Comparison of ENCODE assay signal across 9 cellular contexts in genomic region chr16:68782198-68783174, GRCh38. TPM values are rescaled to one million over a fixed set of nuclear protein-coding genes. Genes with fewer than 3 reads are reported as not detected.
DNase-seq lines count a peak whose midpoint lies in the region; ATAC-seq, FAIRE-seq and TF ChIP-seq lines count a peak whose summit lies in the region.
"Had no signal": no experiment of that assay in that cellular context is flagged by ENCODE, and none has a peak within 500 bp of the region (broad histone marks: within the 10 kb centered on the region; RNA-seq: fewer than 3 reads in every experiment).

No MANE protein-coding gene starts in this region.

- TF ChIP-seq RAD21 in K562 (CRISPR knock-in tag; conservative IDR thresholded peaks at IDR 0.05 in 1 of 2, IDR thresholded peaks at IDR 0.05 in 1 of 2) = no peak

- POLR2A ChIA-PET in K562 (lab: Yijun Ruan, JAX) = interaction anchor here (0.7 kb wide), 1 partner anchor 28 kb away, joined by 3 read pairs; no protein-coding TSS in a partner anchor

- BruUV-seq in K562 (replicated peaks; lab: Mats Ljungman, UMichigan) = no TSS peak

- whole genome bisulfite sequencing in K562 (ENCODE audit: insufficient coverage, low coverage, missing lambda C conversion rate) = 42% methylated on average over 16 of the region's 16 CpGs

- H3K4me3 ChIP-seq in K562 = no peak overlapping the region
- H3K4me3 ChIP-seq: Peyer's patch had no signal

- DNase-seq in stimulated activated CD4-positive, alpha-beta T cell treated with anti-CD3 and anti-CD28 coated beads, Interleukin-15, amount 100 ng/mL, for 24 hours = peak; percentile 9
- no peak for DNase-seq in stimulated activated CD4-positive, alpha-beta T cell treated with anti-CD3 and anti-CD28 coated beads, Interleukin-12 subunit alpha, Interleukin-12 subunit beta, amount 100 ng/mL, for 4 hours
- DNase-seq in K562 (ENCODE audit: extremely low read depth in 1 of 4, low spot score in 3 of 4) (no peak), AML-193 (lab: John Stamatoyannopoulos, UW) (no peak), 8988T (no peak)
- no peak for DNase-seq in activated CD8-positive, alpha-beta memory T cell treated with anti-CD3 and anti-CD28 coated beads, Interleukin-2, amount 50 U/mL, for 4 hours
- no peak for DNase-seq in effector CD8-positive, alpha-beta T cell (lab: John Stamatoyannopoulos, UW)

- no peaks in the 10 kb centered on the region for H3K79me2 ChIP-seq in K562 (ENCODE audit: control insufficient read depth, insufficient read depth, low read length)

- TF ChIP-seq POLR2A in K562 (conservative IDR thresholded peaks at IDR 0.05) = no peak

- no peak overlapping the region for H2AFZ ChIP-seq in K562 (ENCODE audit: low read depth, low read length)

- intact Hi-C loops in K562 (cut with micrococcal nuclease) = no loop called here

- no peak overlapping the region for H3K4me2 ChIP-seq in K562 (ENCODE audit: insufficient read depth, low read length)

- FAIRE-seq in K562 (lab: Jason Lieb, UNC) = no peak

- no peak overlapping the region for H3K27ac ChIP-seq in K562 (ENCODE audit: extremely low read depth, low read depth, low read length)
- H3K27ac ChIP-seq: Peyer's patch had no signal

- no peaks in the 10 kb centered on the region for H3K9me1 ChIP-seq in K562 (ENCODE audit: control insufficient read depth, insufficient read depth, low read length)

- ATAC-seq in HG03565 (IDR thresholded peaks at IDR 0.05; ENCODE audit: unreplicated experiment) (peak; percentile 70), K562 (no peak)

- peaks cover 0 to 5% of the 10 kb centered on the region in 2 experiments; a peak in 1 of 5 replicates for H3K27me3 ChIP-seq in K562 (ENCODE audit: control insufficient read depth in 2 of 2, insufficient read depth in 2 of 2, low read length in 2 of 2)
- H3K27me3 ChIP-seq: Peyer's patch had no signal

- CTCF ChIA-PET in K562 (lab: Yijun Ruan, JAX; ENCODE audit: low intra/inter-chr PET ratio) = no interaction called here

- in situ Hi-C loops in K562 (cut with MboI) = no loop called here

- H4K20me1 ChIP-seq in K562 (replicated peaks; ENCODE audit: control insufficient read depth, insufficient read depth, low read length) = no peaks in the 10 kb centered on the region

- TF ChIP-seq CTCF in K562 (IDR thresholded peaks at IDR 0.05 in 2 of 3, conservative IDR thresholded peaks at IDR 0.05 in 1 of 3; ENCODE audit: insufficient read depth in 2 of 3, low read depth in 1 of 3, low read length in 3 of 3) = no peak

- H3K36me3 ChIP-seq in K562 (ENCODE audit: control insufficient read depth, insufficient read depth, low read length) = no peaks in the 10 kb centered on the region

- peaks cover 2 to 3% of the 10 kb centered on the region in 2 experiments; a peak in 2 of 5 replicates for H3K4me1 ChIP-seq in K562 (replicated peaks in 1 of 2; ENCODE audit: control insufficient read depth in 2 of 2, insufficient read depth in 2 of 2, low read length in 2 of 2)

- H3K9me3 ChIP-seq in K562 (replicated peaks; ENCODE audit: control insufficient read depth, insufficient read depth, low read depth, low read length) = no peaks in the 10 kb centered on the region
- H3K9me3 ChIP-seq: Peyer's patch had no signal

- no peak for TF ChIP-seq EP300 in K562 (IDR thresholded peaks at IDR 0.05; ENCODE audit: low read length)

- 0 out of 4 replicates have a peak overlapping the region, but pooled peaks of 1 of the 2 experiments have one; percentile 56 for H3K9ac ChIP-seq in K562 (ENCODE audit: insufficient read depth in 1 of 2, low read depth in 2 of 2, low read length in 2 of 2)

TF ChIP-seq in K562, 482 proteins besides CTCF, POLR2A, EP300 and RAD21:
- TF ChIP-seq TEAD1 (CRISPR knock-in tag; IDR thresholded peaks at IDR 0.05) (peak in 1 of 2 experiments; percentile 70; a peak in 1 of 4 replicates), ZNF644 (tag; IDR thresholded peaks at IDR 0.05; ENCODE audit: low read depth) (no peak), RFX5 (IDR thresholded peaks at IDR 0.05; ENCODE audit: low read depth, low read length) (no peak), SPI1 (IDR thresholded peaks at IDR 0.05; ENCODE audit: borderline replicate concordance, low read depth, low read length) (peak; percentile 5; the same call in 1 of the 2 replicates), ZBTB43 (CRISPR knock-in tag; IDR thresholded peaks at IDR 0.05) (no peak), ZNF583 (CRISPR knock-in tag; IDR thresholded peaks at IDR 0.05) (no peak), RCOR1 (IDR thresholded peaks at IDR 0.05; ENCODE audit: borderline replicate concordance in 1 of 2, low read depth in 2 of 2, low read length in 2 of 2) (peak in 1 of 2 experiments; percentile 40; a peak in 1 of 4 replicates), PHF20 (IDR thresholded peaks at IDR 0.05; ENCODE audit: partially characterized antibody) (no peak)

RNA-seq across cellular contexts. Expression of gene CDH1, which starts 45.4 kb away (rescaled TPM):
- not detected in 2 replicates for total RNA-seq in K562 (2011; cell fraction: chromatin; rRNA removed; ENCODE audit: low replicate concordance)
- total RNA-seq in K562 (2011; cell fraction: nucleolus; rRNA removed) = not detected in 2 replicates
- total RNA-seq in K562 (2011; cell fraction: nucleoplasm; rRNA removed) = not detected in 2 replicates
- total RNA-seq in K562 (2014; rRNA removed) (not detected in 2 replicates), K562 (2014; rRNA removed; fragmentation: Illumina TruSeq; extraction: Trizol) (not detected in 2 replicates), K562 (2015; rRNA removed; fragmentation: Illumina TruSeq; extraction: Trizol) (0.60 TPM in 1 of 2 replicates, not detected in the other), K562 (2021) (0.69 and 0.76 TPM in 2 replicates)
- polyA plus RNA-seq in K562 (2011; rRNA removed) (not detected in 2 replicates), K562 (2014; fragmentation: Illumina TruSeq; extraction: Trizol) (not detected in 2 replicates), K562 (2014; fragmentation: Nextera tagmentation; extraction: Ambion mirVana) (under 1 TPM in 1 of 2 experiments, not detected in 1; 0.01 TPM), K562 (2014; rRNA removed) (not detected in 2 replicates)
- polyA plus RNA-seq in K562 (2011; cell fraction: cytosol; rRNA removed) = 0.07 TPM in 1 of 2 replicates, not detected in the other
- polyA plus RNA-seq in K562 (2011; cell fraction: nucleus; rRNA removed) = 0.04 TPM in 1 of 2 replicates, not detected in the other
- polyA plus RNA-seq in K562 (2012) = 0.10 and 0.11 TPM in 2 replicates
- polyA minus RNA-seq in K562 (2011; rRNA and poly(A)+ RNA removed) = not detected in 2 replicates
- polyA minus RNA-seq in K562 (2011; cell fraction: cytosol; rRNA and poly(A)+ RNA removed) = not detected in 2 replicates
- polyA minus RNA-seq in K562 (2011; cell fraction: nucleus; rRNA and poly(A)+ RNA removed) = not detected in 2 replicates
